ENCODE assay signal across 18 cellular contexts in the genomic region with DNA sequence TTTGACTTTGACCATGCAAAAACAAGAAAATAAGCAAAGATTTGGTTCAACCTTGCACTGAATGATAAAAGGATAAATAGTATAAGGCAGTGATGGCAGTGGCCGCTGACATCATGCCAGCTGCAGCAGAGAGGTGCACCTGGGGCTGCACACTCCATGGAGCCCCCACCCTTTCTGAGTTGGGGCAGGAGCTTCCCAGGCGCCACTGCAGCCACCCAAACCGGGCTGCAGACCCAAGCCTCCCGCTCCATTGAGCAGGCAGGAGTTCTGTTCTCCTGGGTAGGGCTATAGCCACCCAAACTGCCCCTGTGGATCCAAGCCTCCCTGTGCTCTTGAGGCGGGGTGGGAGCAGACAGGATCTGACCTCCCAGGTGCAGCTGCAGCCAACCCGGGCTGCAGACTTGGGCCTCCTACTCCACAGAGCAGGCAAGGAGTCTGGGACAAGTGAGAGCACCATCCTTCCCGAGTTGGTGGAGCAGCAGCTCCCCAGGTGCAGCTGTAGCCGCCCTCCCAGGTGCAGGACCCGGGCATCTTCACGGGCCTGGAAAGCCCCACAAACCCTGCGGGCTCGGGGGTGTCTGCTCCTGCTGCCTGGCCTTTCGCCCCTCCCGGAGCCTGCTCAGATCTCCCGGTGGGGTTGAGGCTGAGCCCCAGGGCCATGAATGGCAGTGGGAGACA.
"Had no signal": no experiment of that assay in that cellular context is flagged by ENCODE, and none has a peak within 500 bp of the region (broad histone marks: within the 10 kb centered on the region; RNA-seq: fewer than 3 reads in every experiment).

No MANE protein-coding gene starts in this region.

- H3K4me3 Mint-ChIP-seq: activated B cell treated with CpG ODN at 0.5 μM for 24 hours; activated CD4-positive, alpha-beta T cell treated with anti-CD3 and anti-CD28 coated beads, Interleukin-2, amount 10 ng/mL, durations not matched to agents 24 days and 14 days; activated CD8-positive, alpha-beta T cell treated with anti-CD3 and anti-CD28 coated beads, Interleukin-2, amount 10 ng/mL, durations not matched to agents 7 days and 5 days; activated naive CD8-positive, alpha-beta T cell treated with anti-CD3 and anti-CD28 coated beads for 36 hours; brain; stimulated activated naive B cell treated with anti-CD40 and anti-IgM and Interleukin-4, amounts not matched to agents 10 μg/mL and 1 μg/mL and 100 μg/mL, for 72 hours; T-helper 1 cell treated with Interleukin-12 subunit alpha and Interleukin-12 subunit beta and Interleukin-4 antibody, amounts not matched to agents 30 μg/mL and 1 μg/mL, for 36 hours had no signal

- H3K4me3 ChIP-seq: coronary artery, esophagus squamous epithelium, hepatocyte, ovary, sigmoid colon, tibial nerve had no signal

- H3K27ac Mint-ChIP-seq: activated B cell treated with CpG ODN at 0.5 μM for 24 hours; activated CD4-positive, alpha-beta T cell treated with anti-CD3 and anti-CD28 coated beads, Interleukin-2, amount 10 ng/mL, durations not matched to agents 24 days and 14 days; activated CD8-positive, alpha-beta T cell treated with anti-CD3 and anti-CD28 coated beads, Interleukin-2, amount 10 ng/mL, durations not matched to agents 7 days and 5 days; activated naive CD8-positive, alpha-beta T cell treated with anti-CD3 and anti-CD28 coated beads for 36 hours; brain; stimulated activated naive B cell treated with anti-CD40 and anti-IgM and Interleukin-4, amounts not matched to agents 10 μg/mL and 1 μg/mL and 100 μg/mL, for 72 hours; T-helper 1 cell treated with Interleukin-12 subunit alpha and Interleukin-12 subunit beta and Interleukin-4 antibody, amounts not matched to agents 30 μg/mL and 1 μg/mL, for 36 hours had no signal

- FAIRE-seq: endothelial cell of umbilical vein, keratinocyte had no signal

- H3K4me1 Mint-ChIP-seq: activated B cell treated with CpG ODN at 0.5 μM for 24 hours; activated CD4-positive, alpha-beta T cell treated with anti-CD3 and anti-CD28 coated beads, Interleukin-2, amount 10 ng/mL, durations not matched to agents 24 days and 14 days; activated naive CD8-positive, alpha-beta T cell treated with anti-CD3 and anti-CD28 coated beads for 36 hours; brain; stimulated activated naive B cell treated with anti-CD40 and anti-IgM and Interleukin-4, amounts not matched to agents 10 μg/mL and 1 μg/mL and 100 μg/mL, for 72 hours had no signal

- H3K36me3 Mint-ChIP-seq: activated naive CD8-positive, alpha-beta T cell treated with anti-CD3 and anti-CD28 coated beads for 36 hours; brain; stimulated activated naive B cell treated with anti-CD40 and anti-IgM and Interleukin-4, amounts not matched to agents 10 μg/mL and 1 μg/mL and 100 μg/mL, for 72 hours had no signal

- H3K36me3 ChIP-seq: esophagus squamous epithelium, ovary, sigmoid colon, tibial nerve had no signal

- H3K9me3 ChIP-seq: ovary had no signal

- H3K27me3 ChIP-seq: esophagus squamous epithelium, hepatocyte, ovary, sigmoid colon, tibial nerve had no signal

- H3K27ac ChIP-seq: coronary artery, esophagus squamous epithelium, hepatocyte, ovary, sigmoid colon, tibial nerve had no signal

- DNase-seq: activated B cell treated with CpG ODN at 0.5 μM for 24 hours; activated CD4-positive, alpha-beta T cell treated with anti-CD3 and anti-CD28 coated beads, Interleukin-2, amount 10 ng/mL, durations not matched to agents 24 days and 14 days; activated CD8-positive, alpha-beta memory T cell treated with anti-CD3 and anti-CD28 coated beads, Interleukin-2, amount 50 U/mL, for 48 hours; activated CD8-positive, alpha-beta T cell treated with anti-CD3 and anti-CD28 coated beads, Interleukin-2, amount 10 ng/mL, durations not matched to agents 7 days and 5 days; activated naive CD8-positive, alpha-beta T cell treated with anti-CD3 and anti-CD28 coated beads for 36 hours; central memory CD4-positive, alpha-beta T cell; esophagus squamous epithelium; ovary; sigmoid colon; stimulated activated CD4-positive, alpha-beta T cell treated with anti-CD3 and anti-CD28 coated beads, Interleukin-2, amount 100 ng/mL, for 24 hours; stimulated activated naive B cell treated with anti-CD40 and anti-IgM and Interleukin-4, amounts not matched to agents 10 μg/mL and 1 μg/mL and 100 μg/mL, for 72 hours had no signal

- H3K27me3 Mint-ChIP-seq: activated B cell treated with CpG ODN at 0.5 μM for 24 hours; activated CD4-positive, alpha-beta T cell treated with anti-CD3 and anti-CD28 coated beads, Interleukin-2, amount 10 ng/mL, durations not matched to agents 24 days and 14 days; activated naive CD8-positive, alpha-beta T cell treated with anti-CD3 and anti-CD28 coated beads for 36 hours; brain; stimulated activated naive B cell treated with anti-CD40 and anti-IgM and Interleukin-4, amounts not matched to agents 10 μg/mL and 1 μg/mL and 100 μg/mL, for 72 hours had no signal

- H3K4me1 ChIP-seq: esophagus squamous epithelium, sigmoid colon, tibial nerve had no signal
